Comparison of ENCODE assay signal across 10 cellular contexts in genomic region chr15:65082303-65082958, GRCh38. TPM values are rescaled to one million over a fixed set of nuclear protein-coding genes. Genes with fewer than 3 reads are reported as not detected.
DNase-seq lines count a peak whose midpoint lies in the region; ATAC-seq and TF ChIP-seq lines count a peak whose summit lies in the region.
"Had no signal": no experiment of that assay in that cellular context is flagged by ENCODE, and none has a peak within 500 bp of the region (broad histone marks: within the 10 kb centered on the region; RNA-seq: fewer than 3 reads in every experiment).

No MANE protein-coding gene starts in this region.

- no peak for ATAC-seq in HG02759 (IDR thresholded peaks at IDR 0.05; ENCODE audit: unreplicated experiment)

- TF ChIP-seq CTCF in transverse colon (IDR thresholded peaks at IDR 0.05): no peak
- no peak for TF ChIP-seq CTCF in dorsolateral prefrontal cortex (IDR thresholded peaks at IDR 0.05 in 54 of 56, conservative IDR thresholded peaks at IDR 0.05 in 2 of 56; ENCODE audit: low read depth in 1 of 56, partially characterized antibody in 56 of 56)

- H3K4me3 ChIP-seq in iPS-20b (ENCODE audit: low read length) (peak overlapping the region; percentile 29; the same call in 1 of the 2 replicates), transverse colon (no peak overlapping the region), dorsolateral prefrontal cortex (no peak overlapping the region)

- H3K36me3 Mint-ChIP-seq in activated CD4-positive, alpha-beta memory T cell treated with anti-CD3 and anti-CD28 coated beads for 36 hours: no peaks in the 10 kb centered on the region

- H3K4me1 ChIP-seq in iPS-20b (ENCODE audit: insufficient read depth, low read length) (peaks cover 27% of the 10 kb centered on the region), transverse colon (peaks cover 12 to 48% (median 36%) of the 10 kb centered on the region in 4 donors)

- POLR2A ChIA-PET in activated CD4-positive, alpha-beta memory T cell treated with anti-CD3 and anti-CD28 coated beads for 36 hours (lab: Charles Lee): no interaction called here

- no peak overlapping the region; the same call in 1 of the 2 replicates for H3K9ac ChIP-seq in iPS-20b (ENCODE audit: low read depth, low read length)

- peaks cover 37% of the 10 kb centered on the region for H3K27me3 ChIP-seq in iPS-20b (ENCODE audit: insufficient read depth, low read length)
- no peaks in the 10 kb centered on the region for H3K27me3 ChIP-seq in transverse colon
- peaks cover 0 to 21% (median 5%) of the 10 kb centered on the region in 45 donors for H3K27me3 ChIP-seq in dorsolateral prefrontal cortex

- no peak overlapping the region for H3K27ac Mint-ChIP-seq in activated CD4-positive, alpha-beta memory T cell treated with anti-CD3 and anti-CD28 coated beads for 36 hours
- H3K27ac Mint-ChIP-seq: B cell had no signal

- no peaks in the 10 kb centered on the region for H3K9me3 Mint-ChIP-seq in activated CD4-positive, alpha-beta memory T cell treated with anti-CD3 and anti-CD28 coated beads for 36 hours

- H3K27ac ChIP-seq in iPS-20b (ENCODE audit: low read length): no peak overlapping the region
- peak overlapping the region; percentile 35 to 56 (median 42) for H3K27ac ChIP-seq in transverse colon
- peak overlapping the region in 13 of 59 donors; percentile 2 to 68 (median 21) for H3K27ac ChIP-seq in dorsolateral prefrontal cortex

- intact Hi-C loops in activated CD4-positive, alpha-beta memory T cell treated with anti-CD3 and anti-CD28 coated beads for 36 hours (cut with micrococcal nuclease): loop anchor here (10.0 kb wide), 1 partner anchor 348 kb away; no protein-coding TSS in a partner anchor
- intact Hi-C loops in transverse colon (cut with DNase I; ENCODE audit: low total_unique reads): no loop called here
- intact Hi-C loops in dorsolateral prefrontal cortex (cut with DNase I): loop anchor here (2.0 to 10.0 kb wide), 3 partner anchors 28 to 348 kb away; no protein-coding TSS in a partner anchor

- H3K4me1 Mint-ChIP-seq in activated CD4-positive, alpha-beta memory T cell treated with anti-CD3 and anti-CD28 coated beads for 36 hours (ENCODE audit: low read depth): peaks cover 9% of the 10 kb centered on the region

- no peaks in the 10 kb centered on the region for H3K36me3 ChIP-seq in iPS-20b (ENCODE audit: insufficient read depth, low read depth, low read length)
- H3K36me3 ChIP-seq in transverse colon: no peaks in the 10 kb centered on the region

- CTCF ChIA-PET in activated CD4-positive, alpha-beta memory T cell treated with anti-CD3 and anti-CD28 coated beads for 36 hours (lab: Charles Lee): interaction anchor here (1.6 to 2.5 kb wide), 2 partner anchors 26 to 49 kb away, joined by 3 to 8 read pairs; no protein-coding TSS in a partner anchor

- H3K27me3 Mint-ChIP-seq in activated CD4-positive, alpha-beta memory T cell treated with anti-CD3 and anti-CD28 coated beads for 36 hours: peaks cover 33% of the 10 kb centered on the region

- H3K4me3 Mint-ChIP-seq in activated CD4-positive, alpha-beta memory T cell treated with anti-CD3 and anti-CD28 coated beads for 36 hours: no peak overlapping the region
- H3K4me3 Mint-ChIP-seq: B cell had no signal

- no peak for TF ChIP-seq EP300 in transverse colon (IDR thresholded peaks at IDR 0.05; ENCODE audit: low read depth)

- in situ Hi-C loops in transverse colon (cut with MboI; ENCODE audit: low pct_ligation_motif_present in 1 of 4, low pct_unique_long_range_greater_than_20kb in 1 of 4, low sequenced_read_pairs in 3 of 4): loop anchor here in 1 of 4 donors (10.0 kb wide), 1 partner anchor 48 kb away; no protein-coding TSS in a partner anchor

- peak; percentile 39 for TF ChIP-seq POLR2A in transverse colon (IDR thresholded peaks at IDR 0.05)

- 2 to 12% methylated on average over 6 to 7 of the region's 7 CpGs for WGBS in transverse colon (ENCODE audit: low coverage in 1 of 2), 2 donors

- H3K9me3 ChIP-seq in iPS-20b (ENCODE audit: insufficient read depth, low read depth, low read length): no peaks in the 10 kb centered on the region
- no peaks in the 10 kb centered on the region for H3K9me3 ChIP-seq in transverse colon

- DNase-seq in activated naive CD4-positive, alpha-beta T cell treated with Interleukin-2 at 50 U/mL for 16 hours: peak; percentile 14
- DNase-seq in activated naive CD4-positive, alpha-beta T cell treated with anti-CD3 and anti-CD28 coated beads, Interleukin-2, amount 50 U/mL, for 16 hours: no peak
- DNase-seq in activated CD4-positive, alpha-beta memory T cell treated with anti-CD3 and anti-CD28 coated beads for 36 hours: peak; percentile 40
- DNase-seq in transverse colon: peak; percentile 69
- no peak for DNase-seq in dorsolateral prefrontal cortex
- no peak for DNase-seq in NCI-H345 (lab: John Stamatoyannopoulos, UW)
- DNase-seq: NCI-H526 had no signal

RNA-seq across cellular contexts. Expression of gene KBTBD13, which starts 5.9 kb away (rescaled TPM):
- not detected for total RNA-seq in activated CD4-positive, alpha-beta memory T cell treated with anti-CD3 and anti-CD28 coated beads for 36 hours
- total RNA-seq in transverse colon (not detected), dorsolateral prefrontal cortex (under 1 TPM in 4 of 120 experiments, not detected in 116; 0.13 to 0.17 (median 0.15) TPM)
- total RNA-seq: B cell had no signal

RNA-seq across cellular contexts. Expression of gene RASL12, which starts 14.6 kb away (rescaled TPM):
- total RNA-seq in activated CD4-positive, alpha-beta memory T cell treated with anti-CD3 and anti-CD28 coated beads for 36 hours: not detected
- total RNA-seq in transverse colon (10 to 100 TPM; 13.9 to 46.8 (median 16.4) TPM), dorsolateral prefrontal cortex (10 to 100 TPM in 82 of 120 experiments, 1 to 10 TPM in 38; 3.5 to 40.4 (median 12.5) TPM)
- total RNA-seq: B cell had no signal

RNA-seq across cellular contexts. Expression of gene UBAP1L, which starts 32.6 kb away (rescaled TPM):
- total RNA-seq in activated CD4-positive, alpha-beta memory T cell treated with anti-CD3 and anti-CD28 coated beads for 36 hours: 1 to 10 TPM; 2.1 to 2.4 TPM
- total RNA-seq in transverse colon (1 to 10 TPM; 2.0 to 8.2 (median 4.4) TPM), dorsolateral prefrontal cortex (10 to 100 TPM; 22.1 to 53.1 (median 36.5) TPM)

RNA-seq across cellular contexts. Expression of gene SLC51B, which starts 37.2 kb away (rescaled TPM):
- not detected for total RNA-seq in activated CD4-positive, alpha-beta memory T cell treated with anti-CD3 and anti-CD28 coated beads for 36 hours
- total RNA-seq in transverse colon (100 to 1,000 TPM in 2 of 4 donors, 10 to 100 TPM in 1, 1 to 10 TPM in 1; 3.4 to 150 (median 121) TPM), dorsolateral prefrontal cortex (not detected)
- total RNA-seq: B cell had no signal

RNA-seq across cellular contexts. Expression of gene PDCD7, which starts 51.2 kb away (rescaled TPM):
- total RNA-seq in activated CD4-positive, alpha-beta memory T cell treated with anti-CD3 and anti-CD28 coated beads for 36 hours: 10 to 100 TPM; 32.8 to 33.0 TPM
- total RNA-seq in transverse colon: 10 to 100 TPM; 12.4 to 22.1 (median 16.3) TPM
- total RNA-seq in dorsolateral prefrontal cortex: 10 to 100 TPM; 30.9 to 71.7 (median 44.6) TPM

Comparison
In these comparisons a context has a peak if more than half of its experiments do, and no peak if none do; other contexts are left out.
1. DNase-seq: peak in activated naive CD4-positive, alpha-beta T cell treated with Interleukin-2 at 50 U/mL for 16 hours (single experiment), activated CD4-positive, alpha-beta memory T cell treated with anti-CD3 and anti-CD28 coated beads for 36 hours (single experiment) and transverse colon (single experiment); none in activated naive CD4-positive, alpha-beta T cell treated with anti-CD3 and anti-CD28 coated beads, Interleukin-2, amount 50 U/mL, for 16 hours (single experiment), dorsolateral prefrontal cortex (0 of 10) and NCI-H345 (single experiment).
2. RNA of gene RASL12, which starts 14.6 kb away (total RNA-seq): 13.9 to 46.8 TPM in transverse colon and 3.5 to 40.4 TPM in dorsolateral prefrontal cortex; not detected in activated CD4-positive, alpha-beta memory T cell treated with anti-CD3 and anti-CD28 coated beads for 36 hours; every median in the first group is over 4 times any median in the second.